Comparison of ENCODE assay signal across 9 cellular contexts in genomic region chr15:73677146-73677607, GRCh38. TPM values are rescaled to one million over a fixed set of nuclear protein-coding genes. Genes with fewer than 3 reads are reported as not detected.
DNase-seq lines count a peak whose midpoint lies in the region; ATAC-seq and TF ChIP-seq lines count a peak whose summit lies in the region.
"Had no signal": no experiment of that assay in that cellular context is flagged by ENCODE, and none has a peak within 500 bp of the region (broad histone marks: within the 10 kb centered on the region; RNA-seq: fewer than 3 reads in every experiment).

No MANE protein-coding gene starts in this region.

- TF ChIP-seq EP300 in ovary (IDR thresholded peaks at IDR 0.05) = no peak

- DNase-seq in A172 (ENCODE audit: low spot score) (peak; percentile 66), GM12865 (ENCODE audit: low read depth) (peak; percentile 60), NCI-H226 (peak; percentile 51), activated T-cell treated with anti-CD3 and anti-CD28 coated beads for 48 hours (ENCODE audit: low read depth) (peak; percentile 25), fibroblast of mammary gland (ENCODE audit: low read depth) (peak; percentile 74), ovary (peak; percentile 55 to 80 (median 65))

- H3K27me3 ChIP-seq in ovary = no peaks in the 10 kb centered on the region

- H3K9me3 ChIP-seq in ovary = no peaks in the 10 kb centered on the region

- TF ChIP-seq CTCF in GM12865 (IDR thresholded peaks at IDR 0.05; ENCODE audit: insufficient read depth, low read depth, low read length, missing control alignments) = peak; percentile 76
- TF ChIP-seq CTCF in fibroblast of mammary gland (conservative IDR thresholded peaks at IDR 0.05; ENCODE audit: control insufficient read depth, insufficient read depth, low read depth, low read length) = peak; percentile 92
- TF ChIP-seq CTCF in ovary (IDR thresholded peaks at IDR 0.05) = peak; percentile 67 to 88 (median 83)

- ATAC-seq in HG03457 (IDR thresholded peaks at IDR 0.05; ENCODE audit: unreplicated experiment) (no peak), GM19023 (IDR thresholded peaks at IDR 0.05; ENCODE audit: unreplicated experiment) (no peak)

- H3K36me3 ChIP-seq in ovary = no peaks in the 10 kb centered on the region

- no peaks in the 10 kb centered on the region for H3K4me1 ChIP-seq in ovary (ENCODE audit: insufficient read depth)

- TF ChIP-seq POLR2A in ovary (IDR thresholded peaks at IDR 0.05) = no peak

- intact Hi-C loops in ovary (cut with DNase I) = loop anchor here in 3 of 4 donors (2.0 to 5.0 kb wide), 3 partner anchors 22 to 230 kb away; no protein-coding TSS in a partner anchor

- no peak overlapping the region for H3K27ac ChIP-seq in ovary
- H3K27ac ChIP-seq: epithelial cell of prostate had no signal

- 37 to 41% (median 39%) methylated on average over 5 of the region's 5 CpGs for WGBS in ovary, 3 donors

- H3K4me3 ChIP-seq in GM12865 (ENCODE audit: low read depth, low read length) (no peak overlapping the region), fibroblast of mammary gland (ENCODE audit: control insufficient read depth, low read depth, low read length) (no peak overlapping the region), ovary (no peak overlapping the region)

RNA-seq across cellular contexts. Expression of gene CD276, which starts 7.0 kb away (rescaled TPM):
- 121 and 158 TPM in 2 replicates for total RNA-seq in A172 (2014; rRNA removed; shearing (Covaris generic))
- 10 to 100 TPM; 22.5 to 66.5 (median 53.7) TPM for total RNA-seq in ovary
- polyA plus RNA-seq in ovary = 10 to 100 TPM; 38.7 to 69.2 TPM

RNA-seq across cellular contexts. Expression of gene NPTN, which starts 44.0 kb away (rescaled TPM):
- 77.2 and 99.0 TPM in 2 replicates for total RNA-seq in A172 (2014; rRNA removed; shearing (Covaris generic))
- 10 to 100 TPM; 39.2 to 97.7 (median 80.6) TPM for total RNA-seq in ovary
- polyA plus RNA-seq in ovary = 100 to 1,000 TPM in 1 of 2 donors, 10 to 100 TPM in 1; 93.8 to 245 TPM
